8 cellular contexts compared by ENCODE assay signal in genomic region chr1:6246497-6247295, GRCh38. TPM values are rescaled to one million over a fixed set of nuclear protein-coding genes. Genes with fewer than 3 reads are reported as not detected.
DNase-seq lines count a peak whose midpoint lies in the region; ATAC-seq, FAIRE-seq and TF ChIP-seq lines count a peak whose summit lies in the region.

No MANE protein-coding gene starts in this region.

- peak overlapping the region in 1 of 2 donors; percentile 86 for H3K4me3 Mint-ChIP-seq in CD14-positive monocyte
- H3K4me3 Mint-ChIP-seq in activated CD4-positive, alpha-beta T cell treated with anti-CD3 and anti-CD28 coated beads, Interleukin-2, amount 10 ng/mL, durations not matched to agents 7 days and 5 days, result peak overlapping the region; percentile 25

- H4K20me1 ChIP-seq in HCT116 (ENCODE audit: insufficient read depth) (no peaks in the 10 kb centered on the region), HepG2 (ENCODE audit: insufficient read depth, low read length) (0 out of 2 replicates have a peak, but pooled peaks cover 5% of the 10 kb centered on the region)

- WGBS in HepG2 (ENCODE audit: low lambda C conversion rate), result 7% methylated on average over 12 of the region's 28 CpGs

- H3K27ac ChIP-seq in HCT116 (ENCODE audit: low read depth, low read length) (no peak overlapping the region), HepG2 (ENCODE audit: extremely low read length, insufficient read depth, low read length) (no peak overlapping the region)

- H3K9me2 ChIP-seq in HCT116 (ENCODE audit: insufficient read depth), result no peaks in the 10 kb centered on the region

- in situ Hi-C loops in HepG2 (cut with HindIII; ENCODE audit: extremely low pct_ligation_motif_present, low pct_unique_long_range_greater_than_20kb), result loop anchor here (5.0 to 10.0 kb wide), 3 partner anchors 36 to 168 kb away; partner anchors contain the start of gene HES2

- DNase-seq in CD14-positive monocyte (ENCODE audit: low spot score) (peak; percentile 73), HCT116 (ENCODE audit: low read depth, low spot score) (peak; percentile 49), NCI-H446 treated with DMSO at 0.1 percent for 48 hours (lab: John Stamatoyannopoulos, UW) (peak; percentile 47), dedifferentiated amniotic fluid mesenchymal stem cell (ENCODE audit: extremely low spot score) (peak; percentile 58), HepG2 (ENCODE audit: low spot score) (peak; percentile 54)
- peak; percentile 83 for DNase-seq in activated CD4-positive, alpha-beta T cell treated with anti-CD3 and anti-CD28 coated beads, Interleukin-2, amount 10 ng/mL, durations not matched to agents 7 days and 5 days
- DNase-seq in stimulated activated CD4-positive, alpha-beta T cell treated with anti-CD3 and anti-CD28 coated beads, Interleukin-4, amount 100 ng/mL, for 48 hours (ENCODE audit: low read depth in 2 of 2), result peak; percentile 72 to 85

- RAD21 ChIA-PET in HCT116 (lab: Charles Lee; ENCODE audit: low non-redundant PET in 1 of 2, low total read pairs in 2 of 2, uncharacterized antibody in 2 of 2, unreplicated experiment in 2 of 2), result interaction anchor here (0.6 to 2.8 kb wide), 8 partner anchors 97 to 232 kb away, joined by 3 to 10 read pairs (median 4); partner anchors contain the start of gene ACOT7 (in 1 of the 2)

- TF ChIP-seq POLR2A in HCT116 (IDR thresholded peaks at IDR 0.05; ENCODE audit: borderline replicate concordance, extremely low read depth, insufficient read depth, insufficient read length) (no peak), HepG2 (IDR thresholded peaks at IDR 0.05; ENCODE audit: insufficient read depth in 1 of 2, low read depth in 2 of 2, low read length in 2 of 2) (no peak)

- TF ChIP-seq RAD21 in HCT116 (IDR thresholded peaks at IDR 0.05; ENCODE audit: low read depth) (peak; percentile 99), HepG2 (CRISPR knock-in tag; IDR thresholded peaks at IDR 0.05) (peak; percentile 97)

- H3K4me2 ChIP-seq in HCT116 (ENCODE audit: low read length) (peak overlapping the region; percentile 90), HepG2 (ENCODE audit: low read depth, low read length) (no peak overlapping the region)

- no peaks in the 10 kb centered on the region for H3K27me3 ChIP-seq in HCT116 (ENCODE audit: insufficient read depth, low read length)
- H3K27me3 ChIP-seq in HepG2 (ENCODE audit: control insufficient read depth in 1 of 2, insufficient read depth in 2 of 2, low read length in 2 of 2), result peaks cover 20 to 69% of the 10 kb centered on the region in 2 experiments

- H3K9me3 ChIP-seq in HCT116 (ENCODE audit: control insufficient read depth in 1 of 2, insufficient read depth in 1 of 2, low read depth in 1 of 2, low read length in 2 of 2), result no peaks in the 10 kb centered on the region
- H3K9me3 ChIP-seq in HepG2 (ENCODE audit: low read length), result no peaks in the 10 kb centered on the region

- H3K9me3 Mint-ChIP-seq in CD14-positive monocyte, result peaks cover 0 to 10% (median 2%) of the 10 kb centered on the region in 7 donors
- no peaks in the 10 kb centered on the region for H3K9me3 Mint-ChIP-seq in activated CD4-positive, alpha-beta T cell treated with anti-CD3 and anti-CD28 coated beads, Interleukin-2, amount 10 ng/mL, durations not matched to agents 7 days and 5 days

- H3K4me1 Mint-ChIP-seq in CD14-positive monocyte, result peaks cover 5% of the 10 kb centered on the region
- peaks cover 16% of the 10 kb centered on the region for H3K4me1 Mint-ChIP-seq in activated CD4-positive, alpha-beta T cell treated with anti-CD3 and anti-CD28 coated beads, Interleukin-2, amount 10 ng/mL, durations not matched to agents 7 days and 5 days

- H3K4me3 ChIP-seq in HCT116 (replicated peaks in 1 of 2; ENCODE audit: low read depth in 1 of 2, low read length in 2 of 2) (peak overlapping the region; percentile 45 to 55), HepG2 (replicated peaks in 1 of 3; ENCODE audit: insufficient read depth in 1 of 3, low read depth in 2 of 3, low read length in 3 of 3) (no peak overlapping the region)

- FAIRE-seq in HepG2 (lab: Jason Lieb, UNC), result peak; percentile 42

- BruUV-seq in HCT116 (replicated peaks; lab: Mats Ljungman, UMichigan) (no TSS peak), HepG2 (replicated peaks; lab: Mats Ljungman, UMichigan) (no TSS peak)

- peaks cover 0 to 2% of the 10 kb centered on the region in 2 donors for H3K36me3 Mint-ChIP-seq in CD14-positive monocyte
- H3K36me3 Mint-ChIP-seq in activated CD4-positive, alpha-beta T cell treated with anti-CD3 and anti-CD28 coated beads, Interleukin-2, amount 10 ng/mL, durations not matched to agents 7 days and 5 days (ENCODE audit: low read depth), result no peaks in the 10 kb centered on the region

- TF ChIP-seq CTCF in CD14-positive monocyte (IDR thresholded peaks at IDR 0.05) (peak; percentile 93), HCT116 (IDR thresholded peaks at IDR 0.05 in 2 of 3, conservative IDR thresholded peaks at IDR 0.05 in 1 of 3; ENCODE audit: borderline replicate concordance in 1 of 3, insufficient read depth in 1 of 3, low read depth in 2 of 3, low read length in 2 of 3) (peak; percentile 87 to 94 (median 88)), HepG2 (CRISPR knock-in tag; IDR thresholded peaks at IDR 0.05) (peak; percentile 97)

- H3K79me2 ChIP-seq in HCT116 (ENCODE audit: insufficient read depth, low read length), result no peaks in the 10 kb centered on the region
- no peaks in the 10 kb centered on the region for H3K79me2 ChIP-seq in HepG2 (ENCODE audit: insufficient read depth, low read length)

- H3K4me1 ChIP-seq in HCT116 (ENCODE audit: control insufficient read depth in 1 of 2, insufficient read depth in 2 of 2, low read length in 2 of 2), result peaks cover 19 to 47% of the 10 kb centered on the region in 2 experiments; a peak in 3 of 4 replicates
- peaks cover 27% of the 10 kb centered on the region for H3K4me1 ChIP-seq in HepG2 (ENCODE audit: insufficient read depth, low read length)

- peak overlapping the region; percentile 22 for H2AFZ ChIP-seq in HCT116 (ENCODE audit: low read depth, low read length, poor library complexity, severe bottlenecking)
- H2AFZ ChIP-seq in HepG2 (ENCODE audit: low read length), result no peak overlapping the region

- peak; percentile 52 for ATAC-seq in HCT116
- ATAC-seq in HepG2, result peak; percentile 64
- no peak for ATAC-seq in HG02870 (IDR thresholded peaks at IDR 0.05; ENCODE audit: unreplicated experiment)

- H3K27me3 Mint-ChIP-seq in CD14-positive monocyte (ENCODE audit: low read depth in 3 of 3), result peaks cover 72 to 90% (median 74%) of the 10 kb centered on the region in 3 donors
- H3K27me3 Mint-ChIP-seq in activated CD4-positive, alpha-beta T cell treated with anti-CD3 and anti-CD28 coated beads, Interleukin-2, amount 10 ng/mL, durations not matched to agents 7 days and 5 days, result peaks cover 59% of the 10 kb centered on the region

- intact Hi-C loops in CD14-positive monocyte (cut with micrococcal nuclease), result loop anchor here (2.0 to 10.0 kb wide), 7 partner anchors 96 to 231 kb away; no protein-coding TSS in a partner anchor
- intact Hi-C loops in HCT116 (cut with micrococcal nuclease), result loop anchor here (1.0 to 5.0 kb wide), 5 partner anchors 97 to 961 kb away; no protein-coding TSS in a partner anchor
- intact Hi-C loops in HepG2 (cut with micrococcal nuclease; ENCODE audit: unreplicated experiment), result loop anchor here (1.0 to 10.0 kb wide), 4 partner anchors 34 to 146 kb away; partner anchors contain the start of gene ACOT7

- H3K27ac Mint-ChIP-seq in CD14-positive monocyte, result peak overlapping the region in 1 of 7 donors; percentile 8
- H3K27ac Mint-ChIP-seq in activated CD4-positive, alpha-beta T cell treated with anti-CD3 and anti-CD28 coated beads, Interleukin-2, amount 10 ng/mL, durations not matched to agents 7 days and 5 days, result no peak overlapping the region

- POLR2A ChIA-PET in HCT116 (lab: Charles Lee), result no interaction called here
- POLR2A ChIA-PET in activated CD4-positive, alpha-beta T cell treated with anti-CD3 and anti-CD28 coated beads, Interleukin-2, amount 10 ng/mL, durations not matched to agents 7 days and 5 days (lab: Charles Lee), result no interaction called here
- POLR2A ChIA-PET in HepG2 (lab: Yijun Ruan, JAX), result interaction anchor here (1.7 kb wide), 2 partner anchors 42 to 98 kb away, joined by 3 to 4 read pairs; no protein-coding TSS in a partner anchor

- H3K36me3 ChIP-seq in HCT116 (ENCODE audit: control insufficient read depth in 1 of 2, insufficient read depth in 2 of 2, low read length in 2 of 2) (no peaks in the 10 kb centered on the region), HepG2 (replicated peaks in 1 of 2; ENCODE audit: control insufficient read depth in 1 of 2, insufficient read depth in 2 of 2, low read length in 2 of 2) (no peaks in the 10 kb centered on the region)

- CTCF ChIA-PET in HCT116 (lab: Charles Lee), result interaction anchor here (0.7 to 5.0 kb wide), 18 partner anchors 9 to 194 kb away, joined by 3 to 39 read pairs (median 5); partner anchors contain the start of genes ICMT and RNF207
- CTCF ChIA-PET in activated CD4-positive, alpha-beta T cell treated with anti-CD3 and anti-CD28 coated beads, Interleukin-2, amount 10 ng/mL, durations not matched to agents 7 days and 5 days (lab: Charles Lee), result interaction anchor here (0.6 to 5.2 kb wide), 41 partner anchors 10 to 234 kb away, joined by 3 to 43 read pairs (median 5); partner anchors contain the start of genes HES2, ICMT, RNF207 and RPL22
- CTCF ChIA-PET in HepG2 (lab: Yijun Ruan, JAX; ENCODE audit: low intra/inter-chr PET ratio, low total read pairs), result interaction anchor here (1.2 to 3.4 kb wide), 3 partner anchors 34 to 96 kb away, joined by 5 to 39 read pairs (median 16); no protein-coding TSS in a partner anchor

- H3K9ac ChIP-seq in HCT116 (ENCODE audit: low read length) (no peak overlapping the region), HepG2 (ENCODE audit: insufficient read depth, low read depth, low read length) (no peak overlapping the region)

- TF ChIP-seq EP300 in HepG2 (IDR thresholded peaks at IDR 0.05; ENCODE audit: low read depth in 2 of 2, low read length in 2 of 2) (no peak), HepG2 (CRISPR knock-in tag; IDR thresholded peaks at IDR 0.05; ENCODE audit: borderline replicate concordance) (no peak)

RNA-seq across cellular contexts. Expression of gene HES3, which starts 2.7 kb away (rescaled TPM):
- polyA plus RNA-seq in CD14-positive monocyte (not detected), HepG2 (2011; rRNA removed) (not detected in 2 replicates)
- total RNA-seq in HCT116 (2021; ENCODE audit: unreplicated experiment) (not detected), HepG2 (2016; rRNA removed; fragmentation: Illumina TruSeq; extraction: Trizol) (not detected in 2 replicates)
- not detected in 2 replicates for polyA plus RNA-seq in HCT116 (2012)
- not detected for total RNA-seq in activated CD4-positive, alpha-beta T cell treated with anti-CD3 and anti-CD28 coated beads, Interleukin-2, amount 10 ng/mL, durations not matched to agents 7 days and 5 days
- not detected in 2 replicates for total RNA-seq in HepG2 (2016; cell fraction: cytosol; rRNA removed; fragmentation: Illumina TruSeq; extraction: Trizol; ENCODE audit: low read depth)
- total RNA-seq in HepG2 (2016; cell fraction: insoluble cytoplasmic fraction; rRNA removed; fragmentation: Illumina TruSeq; extraction: Trizol), result not detected in 2 replicates
- not detected in 2 replicates for total RNA-seq in HepG2 (2016; cell fraction: membrane; rRNA removed; fragmentation: Illumina TruSeq; extraction: Trizol)
- not detected in 2 replicates for total RNA-seq in HepG2 (2016; cell fraction: nucleus; rRNA removed; fragmentation: Illumina TruSeq; extraction: Trizol)
- not detected in 2 replicates for polyA plus RNA-seq in HepG2 (2011; cell fraction: cytosol; rRNA removed)
- polyA plus RNA-seq in HepG2 (2011; cell fraction: nucleus; rRNA removed), result not detected in 2 replicates
- not detected in 2 replicates for polyA plus RNA-seq in HepG2 (2012)
- polyA plus RNA-seq in HepG2 (2016; cell fraction: cytosol; fragmentation: Illumina TruSeq; extraction: Trizol; ENCODE audit: low read depth), result not detected in 2 replicates
- not detected in 2 replicates for polyA plus RNA-seq in HepG2 (2016; cell fraction: insoluble cytoplasmic fraction; fragmentation: Illumina TruSeq; extraction: Trizol; ENCODE audit: low read depth)
- polyA plus RNA-seq in HepG2 (2016; cell fraction: membrane; fragmentation: Illumina TruSeq; extraction: Trizol; ENCODE audit: low read depth), result not detected in 2 replicates
- polyA plus RNA-seq in HepG2 (2016; cell fraction: nucleus; fragmentation: Illumina TruSeq; extraction: Trizol; ENCODE audit: insufficient read depth, low read depth), result not detected in 2 replicates
- polyA minus RNA-seq in HepG2 (2011; rRNA and poly(A)+ RNA removed; ENCODE audit: low replicate concordance), result not detected in 2 replicates
- polyA minus RNA-seq in HepG2 (2011; cell fraction: cytosol; rRNA and poly(A)+ RNA removed), result not detected in 2 replicates
- polyA minus RNA-seq in HepG2 (2011; cell fraction: nucleus; rRNA and poly(A)+ RNA removed), result not detected in 2 replicates

RNA-seq across cellular contexts. Expression of gene ICMT, which starts 10.9 kb away (rescaled TPM):
- polyA plus RNA-seq in CD14-positive monocyte (10 to 100 TPM; 17.0 to 17.3 TPM), HepG2 (2011; rRNA removed) (23.1 and 24.6 TPM in 2 replicates)
- total RNA-seq in HCT116 (2021; ENCODE audit: unreplicated experiment) (70.9 TPM), HepG2 (2016; rRNA removed; fragmentation: Illumina TruSeq; extraction: Trizol) (61.7 and 69.7 TPM in 2 replicates)
- 33.0 and 41.7 TPM in 2 replicates for polyA plus RNA-seq in HCT116 (2012)
- 10 to 100 TPM; 50.4 to 53.3 TPM for total RNA-seq in activated CD4-positive, alpha-beta T cell treated with anti-CD3 and anti-CD28 coated beads, Interleukin-2, amount 10 ng/mL, durations not matched to agents 7 days and 5 days
- total RNA-seq in HepG2 (2016; cell fraction: cytosol; rRNA removed; fragmentation: Illumina TruSeq; extraction: Trizol; ENCODE audit: low read depth), result 23.7 and 29.8 TPM in 2 replicates
- 60.0 and 68.5 TPM in 2 replicates for total RNA-seq in HepG2 (2016; cell fraction: insoluble cytoplasmic fraction; rRNA removed; fragmentation: Illumina TruSeq; extraction: Trizol)
- 90.0 and 91.4 TPM in 2 replicates for total RNA-seq in HepG2 (2016; cell fraction: membrane; rRNA removed; fragmentation: Illumina TruSeq; extraction: Trizol)
- 45.6 and 50.8 TPM in 2 replicates for total RNA-seq in HepG2 (2016; cell fraction: nucleus; rRNA removed; fragmentation: Illumina TruSeq; extraction: Trizol)
- polyA plus RNA-seq in HepG2 (2011; cell fraction: cytosol; rRNA removed), result 23.8 and 31.3 TPM in 2 replicates
- polyA plus RNA-seq in HepG2 (2011; cell fraction: nucleus; rRNA removed), result 8.9 and 10.8 TPM in 2 replicates
- polyA plus RNA-seq in HepG2 (2012), result 26.0 and 27.3 TPM in 2 replicates
- 38.8 and 46.6 TPM in 2 replicates for polyA plus RNA-seq in HepG2 (2016; cell fraction: cytosol; fragmentation: Illumina TruSeq; extraction: Trizol; ENCODE audit: low read depth)
- 66.5 and 67.0 TPM in 2 replicates for polyA plus RNA-seq in HepG2 (2016; cell fraction: insoluble cytoplasmic fraction; fragmentation: Illumina TruSeq; extraction: Trizol; ENCODE audit: low read depth)
- polyA plus RNA-seq in HepG2 (2016; cell fraction: membrane; fragmentation: Illumina TruSeq; extraction: Trizol; ENCODE audit: low read depth), result 87.3 and 91.3 TPM in 2 replicates
- polyA plus RNA-seq in HepG2 (2016; cell fraction: nucleus; fragmentation: Illumina TruSeq; extraction: Trizol; ENCODE audit: insufficient read depth, low read depth), result 77.9 and 79.1 TPM in 2 replicates
- polyA minus RNA-seq in HepG2 (2011; rRNA and poly(A)+ RNA removed; ENCODE audit: low replicate concordance), result 42.4 and 109 TPM in 2 replicates
- 24.0 and 31.1 TPM in 2 replicates for polyA minus RNA-seq in HepG2 (2011; cell fraction: cytosol; rRNA and poly(A)+ RNA removed)
- 12.5 and 14.2 TPM in 2 replicates for polyA minus RNA-seq in HepG2 (2011; cell fraction: nucleus; rRNA and poly(A)+ RNA removed)

RNA-seq across cellular contexts. Expression of gene GPR153, which starts 14.2 kb away (rescaled TPM):
- under 1 TPM in 1 of 2 donors, not detected in 1; 0.04 TPM for polyA plus RNA-seq in CD14-positive monocyte
- total RNA-seq in HCT116 (2021; ENCODE audit: unreplicated experiment), result 6.1 TPM
- 3.6 and 3.9 TPM in 2 replicates for polyA plus RNA-seq in HCT116 (2012)
- total RNA-seq in activated CD4-positive, alpha-beta T cell treated with anti-CD3 and anti-CD28 coated beads, Interleukin-2, amount 10 ng/mL, durations not matched to agents 7 days and 5 days, result under 1 TPM; 0.85 to 0.99 TPM
- 0.27 and 0.31 TPM in 2 replicates for total RNA-seq in HepG2 (2016; rRNA removed; fragmentation: Illumina TruSeq; extraction: Trizol)
- 0.09 and 0.10 TPM in 2 replicates for total RNA-seq in HepG2 (2016; cell fraction: cytosol; rRNA removed; fragmentation: Illumina TruSeq; extraction: Trizol; ENCODE audit: low read depth)
- 0.12 and 0.28 TPM in 2 replicates for total RNA-seq in HepG2 (2016; cell fraction: insoluble cytoplasmic fraction; rRNA removed; fragmentation: Illumina TruSeq; extraction: Trizol)
- 0.34 TPM in 2 replicates for total RNA-seq in HepG2 (2016; cell fraction: membrane; rRNA removed; fragmentation: Illumina TruSeq; extraction: Trizol)
- 0.31 TPM in 2 replicates for total RNA-seq in HepG2 (2016; cell fraction: nucleus; rRNA removed; fragmentation: Illumina TruSeq; extraction: Trizol)
- 0.22 and 0.44 TPM in 2 replicates for polyA plus RNA-seq in HepG2 (2011; rRNA removed)
- polyA plus RNA-seq in HepG2 (2011; cell fraction: cytosol; rRNA removed), result 0.19 and 0.31 TPM in 2 replicates
- 0.50 and 0.85 TPM in 2 replicates for polyA plus RNA-seq in HepG2 (2011; cell fraction: nucleus; rRNA removed)
- 0.15 and 0.28 TPM in 2 replicates for polyA plus RNA-seq in HepG2 (2012)
- polyA plus RNA-seq in HepG2 (2016; cell fraction: cytosol; fragmentation: Illumina TruSeq; extraction: Trizol; ENCODE audit: low read depth), result 0.09 and 0.19 TPM in 2 replicates
- 0.29 and 0.35 TPM in 2 replicates for polyA plus RNA-seq in HepG2 (2016; cell fraction: insoluble cytoplasmic fraction; fragmentation: Illumina TruSeq; extraction: Trizol; ENCODE audit: low read depth)
- polyA plus RNA-seq in HepG2 (2016; cell fraction: membrane; fragmentation: Illumina TruSeq; extraction: Trizol; ENCODE audit: low read depth), result 0.34 and 0.41 TPM in 2 replicates
- 0.17 and 0.36 TPM in 2 replicates for polyA plus RNA-seq in HepG2 (2016; cell fraction: nucleus; fragmentation: Illumina TruSeq; extraction: Trizol; ENCODE audit: insufficient read depth, low read depth)
- polyA minus RNA-seq in HepG2 (2011; rRNA and poly(A)+ RNA removed; ENCODE audit: low replicate concordance), result 0.98 and 5.5 TPM in 2 replicates
- polyA minus RNA-seq in HepG2 (2011; cell fraction: cytosol; rRNA and poly(A)+ RNA removed), result 0.30 and 0.44 TPM in 2 replicates
- polyA minus RNA-seq in HepG2 (2011; cell fraction: nucleus; rRNA and poly(A)+ RNA removed), result 0.25 and 0.26 TPM in 2 replicates

RNA-seq across cellular contexts. Expression of gene RNF207, which starts 40.8 kb away (rescaled TPM):
- polyA plus RNA-seq in CD14-positive monocyte (under 1 TPM in 1 of 2 donors, not detected in 1; 0.10 TPM), HepG2 (2011; rRNA removed) (15.9 and 17.9 TPM in 2 replicates)
- total RNA-seq in HCT116 (2021; ENCODE audit: unreplicated experiment) (61.2 TPM), HepG2 (2016; rRNA removed; fragmentation: Illumina TruSeq; extraction: Trizol) (1.7 and 9.8 TPM in 2 replicates)
- 28.4 and 32.1 TPM in 2 replicates for polyA plus RNA-seq in HCT116 (2012)
- total RNA-seq in activated CD4-positive, alpha-beta T cell treated with anti-CD3 and anti-CD28 coated beads, Interleukin-2, amount 10 ng/mL, durations not matched to agents 7 days and 5 days, result 1 to 10 TPM; 4.0 to 7.4 TPM
- total RNA-seq in HepG2 (2016; cell fraction: cytosol; rRNA removed; fragmentation: Illumina TruSeq; extraction: Trizol; ENCODE audit: low read depth), result 2.0 and 3.0 TPM in 2 replicates
- total RNA-seq in HepG2 (2016; cell fraction: insoluble cytoplasmic fraction; rRNA removed; fragmentation: Illumina TruSeq; extraction: Trizol), result 2.1 and 8.9 TPM in 2 replicates
- 2.4 and 2.5 TPM in 2 replicates for total RNA-seq in HepG2 (2016; cell fraction: membrane; rRNA removed; fragmentation: Illumina TruSeq; extraction: Trizol)
- 14.8 and 17.7 TPM in 2 replicates for total RNA-seq in HepG2 (2016; cell fraction: nucleus; rRNA removed; fragmentation: Illumina TruSeq; extraction: Trizol)
- 3.1 and 5.5 TPM in 2 replicates for polyA plus RNA-seq in HepG2 (2011; cell fraction: cytosol; rRNA removed)
- polyA plus RNA-seq in HepG2 (2011; cell fraction: nucleus; rRNA removed), result 282 and 411 TPM in 2 replicates
- 3.9 and 4.0 TPM in 2 replicates for polyA plus RNA-seq in HepG2 (2012)
- 0.45 and 0.62 TPM in 2 replicates for polyA plus RNA-seq in HepG2 (2016; cell fraction: cytosol; fragmentation: Illumina TruSeq; extraction: Trizol; ENCODE audit: low read depth)
- 1.8 and 3.9 TPM in 2 replicates for polyA plus RNA-seq in HepG2 (2016; cell fraction: insoluble cytoplasmic fraction; fragmentation: Illumina TruSeq; extraction: Trizol; ENCODE audit: low read depth)
- polyA plus RNA-seq in HepG2 (2016; cell fraction: membrane; fragmentation: Illumina TruSeq; extraction: Trizol; ENCODE audit: low read depth), result 0.85 and 1.2 TPM in 2 replicates
- polyA plus RNA-seq in HepG2 (2016; cell fraction: nucleus; fragmentation: Illumina TruSeq; extraction: Trizol; ENCODE audit: insufficient read depth, low read depth), result 47.0 and 48.9 TPM in 2 replicates
- polyA minus RNA-seq in HepG2 (2011; rRNA and poly(A)+ RNA removed; ENCODE audit: low replicate concordance), result 16.5 and 27.5 TPM in 2 replicates
- 2.5 TPM in 2 replicates for polyA minus RNA-seq in HepG2 (2011; cell fraction: cytosol; rRNA and poly(A)+ RNA removed)
- polyA minus RNA-seq in HepG2 (2011; cell fraction: nucleus; rRNA and poly(A)+ RNA removed), result 30.0 and 38.2 TPM in 2 replicates

RNA-seq across cellular contexts. Expression of gene RPL22, which starts 47.3 kb away (rescaled TPM):
- 10 to 100 TPM; 65.6 to 97.2 TPM for polyA plus RNA-seq in CD14-positive monocyte
- total RNA-seq in HCT116 (2021; ENCODE audit: unreplicated experiment), result 456 TPM
- polyA plus RNA-seq in HCT116 (2012), result 563 and 639 TPM in 2 replicates
- total RNA-seq in activated CD4-positive, alpha-beta T cell treated with anti-CD3 and anti-CD28 coated beads, Interleukin-2, amount 10 ng/mL, durations not matched to agents 7 days and 5 days, result 100 to 1,000 TPM; 328 to 370 TPM
- total RNA-seq in HepG2 (2016; rRNA removed; fragmentation: Illumina TruSeq; extraction: Trizol), result 545 and 787 TPM in 2 replicates
- total RNA-seq in HepG2 (2016; cell fraction: cytosol; rRNA removed; fragmentation: Illumina TruSeq; extraction: Trizol; ENCODE audit: low read depth), result 342 and 387 TPM in 2 replicates
- 525 and 788 TPM in 2 replicates for total RNA-seq in HepG2 (2016; cell fraction: insoluble cytoplasmic fraction; rRNA removed; fragmentation: Illumina TruSeq; extraction: Trizol)
- 707 and 829 TPM in 2 replicates for total RNA-seq in HepG2 (2016; cell fraction: membrane; rRNA removed; fragmentation: Illumina TruSeq; extraction: Trizol)
- total RNA-seq in HepG2 (2016; cell fraction: nucleus; rRNA removed; fragmentation: Illumina TruSeq; extraction: Trizol), result 180 and 186 TPM in 2 replicates
- 146 and 214 TPM in 2 replicates for polyA plus RNA-seq in HepG2 (2011; rRNA removed)
- polyA plus RNA-seq in HepG2 (2011; cell fraction: cytosol; rRNA removed), result 92.5 and 127 TPM in 2 replicates
- polyA plus RNA-seq in HepG2 (2011; cell fraction: nucleus; rRNA removed), result 29.2 and 40.5 TPM in 2 replicates
- 1,228 and 1,771 TPM in 2 replicates for polyA plus RNA-seq in HepG2 (2012)
- polyA plus RNA-seq in HepG2 (2016; cell fraction: cytosol; fragmentation: Illumina TruSeq; extraction: Trizol; ENCODE audit: low read depth), result 1,048 and 1,064 TPM in 2 replicates
- 1,078 and 1,177 TPM in 2 replicates for polyA plus RNA-seq in HepG2 (2016; cell fraction: insoluble cytoplasmic fraction; fragmentation: Illumina TruSeq; extraction: Trizol; ENCODE audit: low read depth)
- polyA plus RNA-seq in HepG2 (2016; cell fraction: membrane; fragmentation: Illumina TruSeq; extraction: Trizol; ENCODE audit: low read depth), result 1,296 and 1,373 TPM in 2 replicates
- polyA plus RNA-seq in HepG2 (2016; cell fraction: nucleus; fragmentation: Illumina TruSeq; extraction: Trizol; ENCODE audit: insufficient read depth, low read depth), result 473 and 475 TPM in 2 replicates
- 12.9 and 31.5 TPM in 2 replicates for polyA minus RNA-seq in HepG2 (2011; rRNA and poly(A)+ RNA removed; ENCODE audit: low replicate concordance)
- polyA minus RNA-seq in HepG2 (2011; cell fraction: cytosol; rRNA and poly(A)+ RNA removed), result 48.1 and 62.3 TPM in 2 replicates
- polyA minus RNA-seq in HepG2 (2011; cell fraction: nucleus; rRNA and poly(A)+ RNA removed), result 53.2 and 59.9 TPM in 2 replicates

Comparison
In these comparisons a context has a peak if more than half of its experiments do, and no peak if none do; other contexts are left out.
1. H3K4me3 ChIP-seq: peak in HCT116 (2 of 2); none in HepG2 (0 of 3).
2. Peak in every context shown above with its lines, with median percentiles within 50 percentile points of each other: DNase-seq and CTCF ChIP-seq.